8 cellular contexts compared by ENCODE assay signal in genomic region chr10:71212249-71213126, GRCh38. TPM values are rescaled to one million over a fixed set of nuclear protein-coding genes. Genes with fewer than 3 reads are reported as not detected.
A peak's percentile ranks its signal among the peaks of the same experiment; 100 is the strongest.
DNase-seq lines count a peak whose midpoint lies in the region; ATAC-seq, FAIRE-seq and TF ChIP-seq lines count a peak whose summit lies in the region.

Gene UNC5B, plus strand, starts transcription at chr10:71212570. Its CDS starts 416 bp downstream, at chr10:71212986.

- no peak for TF ChIP-seq RAD21 in GM12878 (IDR thresholded peaks at IDR 0.05; ENCODE audit: insufficient read depth, low read depth, low read length)

- no peaks in the 10 kb centered on the region for H3K9me3 Mint-ChIP-seq in T-helper 1 cell treated with Interleukin-12 subunit alpha and Interleukin-12 subunit beta and Interleukin-4 antibody, amounts not matched to agents 30 μg/mL and 1 μg/mL, for 36 hours

- SMC1A ChIA-PET in GM12878 (lab: Charles Lee; ENCODE audit: uncharacterized antibody, unreplicated experiment): no interaction called here

- POLR2A ChIA-PET in GM12878 (lab: Charles Lee): no interaction called here

- H3K27ac ChIP-seq in GM12878 (ENCODE audit: control insufficient read depth, insufficient read depth) (no peak within 1 kb of the TSS), rectal smooth muscle tissue (ENCODE audit: low read depth, low read length) (peak within 1 kb of the TSS; percentile 57)

- no peak within 1 kb of the TSS for H2AFZ ChIP-seq in GM12878 (ENCODE audit: control insufficient read depth, low read depth, low read length)

- H3K4me3 ChIP-seq in GM12878: no peak within 1 kb of the TSS
- H3K4me3 ChIP-seq in rectal smooth muscle tissue (ENCODE audit: low read length): peak within 1 kb of the TSS; percentile 82

- no peak within 1 kb of the TSS for H3K27ac Mint-ChIP-seq in T-helper 1 cell treated with Interleukin-12 subunit alpha and Interleukin-12 subunit beta and Interleukin-4 antibody, amounts not matched to agents 30 μg/mL and 1 μg/mL, for 36 hours

- H3K27me3 ChIP-seq in GM12878 (replicated peaks in 1 of 2; ENCODE audit: control insufficient read depth in 2 of 2, insufficient read depth in 2 of 2, low read length in 1 of 2) (peaks cover 16 to 18% of the 10 kb centered on the region in 2 experiments), rectal smooth muscle tissue (ENCODE audit: control insufficient read depth, insufficient read depth, low read length) (peaks cover 21% of the 10 kb centered on the region)

- H3K4me1 ChIP-seq in GM12878 (ENCODE audit: control insufficient read depth, insufficient read depth, low read length) (no peaks in the 10 kb centered on the region), rectal smooth muscle tissue (ENCODE audit: control insufficient read depth, insufficient read depth, low read length) (peaks cover 4% of the 10 kb centered on the region)

- peak; percentile 66 for ATAC-seq in GM12878
- no peak for ATAC-seq in GM21515 (IDR thresholded peaks at IDR 0.05; ENCODE audit: unreplicated experiment)
- ATAC-seq in GM19324 (IDR thresholded peaks at IDR 0.05; ENCODE audit: low FRiP score, unreplicated experiment): no peak

- CTCF ChIA-PET in GM12878 (lab: Yijun Ruan, JAX): no interaction called here

- H3K36me3 Mint-ChIP-seq in T-helper 1 cell treated with Interleukin-12 subunit alpha and Interleukin-12 subunit beta and Interleukin-4 antibody, amounts not matched to agents 30 μg/mL and 1 μg/mL, for 36 hours (ENCODE audit: low read depth): no peaks in the 10 kb centered on the region

- in situ Hi-C loops in GM12878 (cut with MboI): loop anchor here (5.0 kb wide), 1 partner anchor 290 kb away; no protein-coding TSS in a partner anchor

- H3K4me2 ChIP-seq in GM12878 (ENCODE audit: control insufficient read depth, insufficient read depth): no peak within 1 kb of the TSS

- peaks cover 77% of the 10 kb centered on the region for H3K27me3 Mint-ChIP-seq in T-helper 1 cell treated with Interleukin-12 subunit alpha and Interleukin-12 subunit beta and Interleukin-4 antibody, amounts not matched to agents 30 μg/mL and 1 μg/mL, for 36 hours (ENCODE audit: low read depth)

- DNase-seq in ELF-1 (ENCODE audit: low read depth, low spot score): peak; percentile 88
- peak; percentile 83 for DNase-seq in NCI-H1092 (lab: John Stamatoyannopoulos, UW)
- no peak for DNase-seq in GM12878 (ENCODE audit: low read depth, low spot score)
- DNase-seq in hippocampal formation (lab: John Stamatoyannopoulos, UW): peak; percentile 91 to 92

- no peak within 1 kb of the TSS for H3K9ac ChIP-seq in GM12878 (ENCODE audit: control insufficient read depth, insufficient read depth, low read length)
- peak within 1 kb of the TSS; percentile 17 for H3K9ac ChIP-seq in rectal smooth muscle tissue (ENCODE audit: low read length)

- peaks cover 3% of the 10 kb centered on the region; the same call in 1 of the 2 replicates for H4K20me1 ChIP-seq in GM12878 (ENCODE audit: control insufficient read depth, insufficient read depth)

- TF ChIP-seq EP300 in GM12878 (IDR thresholded peaks at IDR 0.05; ENCODE audit: borderline replicate concordance in 1 of 2, control insufficient read depth in 1 of 2, low read depth in 2 of 2, low read length in 2 of 2): no peak

- H3K9me3 ChIP-seq in GM12878 (replicated peaks; ENCODE audit: control insufficient read depth, insufficient read depth, low read length): no peaks in the 10 kb centered on the region

- intact Hi-C loops in GM12878 (cut with micrococcal nuclease; ENCODE audit: unreplicated experiment): no loop called here

- H3K36me3 ChIP-seq in GM12878 (ENCODE audit: control insufficient read depth in 2 of 2, insufficient read depth in 2 of 2, low read length in 1 of 2) (no peaks in the 10 kb centered on the region), rectal smooth muscle tissue (ENCODE audit: control insufficient read depth, insufficient read depth, low read length) (no peaks in the 10 kb centered on the region)

- H3K4me3 Mint-ChIP-seq in T-helper 1 cell treated with Interleukin-12 subunit alpha and Interleukin-12 subunit beta and Interleukin-4 antibody, amounts not matched to agents 30 μg/mL and 1 μg/mL, for 36 hours: peak within 1 kb of the TSS; percentile 59

- FAIRE-seq in GM12878 (lab: Jason Lieb, UNC): no peak

- TF ChIP-seq POLR2A in GM12878 (IDR thresholded peaks at IDR 0.05; ENCODE audit: low read depth, low read length): no peak

- no peak for TF ChIP-seq CTCF in GM12878 (IDR thresholded peaks at IDR 0.05 in 2 of 3, conservative IDR thresholded peaks at IDR 0.05 in 1 of 3; ENCODE audit: control insufficient read depth in 2 of 3, extremely low read depth in 1 of 3, insufficient read depth in 1 of 3, low read depth in 3 of 3, low read length in 3 of 3)

- RAD21 ChIA-PET in GM12878 (lab: Charles Lee; ENCODE audit: unreplicated experiment): no interaction called here

- no peaks in the 10 kb centered on the region for H3K79me2 ChIP-seq in GM12878 (ENCODE audit: control insufficient read depth, insufficient read depth, low read length)

- 4% methylated on average over 60 of the region's 110 CpGs for WGBS in GM12878 (ENCODE audit: insufficient coverage, insufficient replicate concordance, low lambda C conversion rate, missing lambda C conversion rate)

- no peaks in the 10 kb centered on the region for H3K4me1 Mint-ChIP-seq in T-helper 1 cell treated with Interleukin-12 subunit alpha and Interleukin-12 subunit beta and Interleukin-4 antibody, amounts not matched to agents 30 μg/mL and 1 μg/mL, for 36 hours (ENCODE audit: low read depth)

- BruUV-seq in GM12878 (replicated peaks; lab: Mats Ljungman, UMichigan): no TSS peak

TF ChIP-seq in GM12878, 131 proteins besides CTCF, POLR2A, EP300 and RAD21:
- TF ChIP-seq RAD51 (IDR thresholded peaks at IDR 0.05): no peak
- peak; percentile 89 for TF ChIP-seq HDAC6 (IDR thresholded peaks at IDR 0.05; ENCODE audit: unreplicated experiment)

RNA-seq across cellular contexts. Expression of gene UNC5B, which starts in this region (rescaled TPM):
- total RNA-seq in GM12878 (2013; cell fraction: nucleolus; rRNA removed): not detected in 2 replicates
- not detected in 2 replicates for total RNA-seq in GM12878 (2014; rRNA removed)
- total RNA-seq in GM12878 (2014; rRNA removed; fragmentation: Illumina TruSeq; extraction: Trizol): not detected in 2 replicates
- total RNA-seq in GM12878 (2021): 0.08 and 0.11 TPM in 2 replicates
- not detected for polyA plus RNA-seq in GM12878 (2011; ENCODE audit: low read depth)
- polyA plus RNA-seq in GM12878 (2011; rRNA removed): not detected in 2 replicates
- 0.01 and 0.02 TPM in 2 replicates for polyA plus RNA-seq in GM12878 (2011; cell fraction: cytosol; rRNA removed)
- 0.03 and 0.04 TPM in 2 replicates for polyA plus RNA-seq in GM12878 (2011; cell fraction: nucleus; rRNA removed)
- polyA plus RNA-seq in GM12878 (2012): 0.03 TPM in 1 of 2 replicates, not detected in the other
- polyA plus RNA-seq in GM12878 (2014; fragmentation: Illumina TruSeq; extraction: Trizol): not detected in 2 replicates
- not detected for polyA plus RNA-seq in GM12878 (2014; fragmentation: Nextera tagmentation; extraction: Ambion mirVana)
- polyA plus RNA-seq in GM12878 (2014; rRNA removed): not detected in 2 replicates
- under 1 TPM in 1 of 2 experiments, not detected in 1; 0.03 TPM for polyA plus RNA-seq in GM12878 (2016; fragmentation: Nextera tagmentation; extraction: Ambion mirVana)
- polyA minus RNA-seq in GM12878 (2011; rRNA and poly(A)+ RNA removed): not detected in 2 replicates
- polyA minus RNA-seq in GM12878 (2011; cell fraction: cytosol; rRNA and poly(A)+ RNA removed): 0.10 TPM in 1 of 2 replicates, not detected in the other
- 0.10 TPM in 1 of 2 replicates, not detected in the other for polyA minus RNA-seq in GM12878 (2011; cell fraction: nucleus; rRNA and poly(A)+ RNA removed)

Comparison
In these comparisons a context has a peak if more than half of its experiments do, and no peak if none do; other contexts are left out.
1. Peak in ATAC-seq in GM12878; RNA of the gene not detected or under 1 TPM.